In genomic region chr1:245389878-245390277, GRCh38 we compare ENCODE assay signal across 26 cellular contexts.
"Had no signal": no experiment of that assay in that cellular context is flagged by ENCODE, and none has a peak within 500 bp of the region (broad histone marks: within the 10 kb centered on the region; RNA-seq: fewer than 3 reads in every experiment).

No MANE protein-coding gene starts in this region.

- H3K9me3 ChIP-seq: esophagus muscularis mucosa had no signal

- H3K4me3 ChIP-seq: coronary artery, dorsolateral prefrontal cortex, esophagus muscularis mucosa, gastroesophageal sphincter had no signal

- H3K27me3 ChIP-seq: brain microvascular endothelial cell, esophagus muscularis mucosa, gastroesophageal sphincter had no signal

- DNase-seq: activated B cell treated with CpG ODN at 0.5 μM for 24 hours; activated CD4-positive, alpha-beta T cell treated with anti-CD3 and anti-CD28 coated beads for 48 hours; activated CD4-positive, alpha-beta T cell treated with anti-CD3 and anti-CD28 coated beads, Interleukin-2, amount 50 U/mL, for 1 hour; activated CD4-positive, alpha-beta T cell treated with anti-CD3 and anti-CD28 coated beads, Interleukin-2, amount 50 U/mL, for 48 hours; activated CD8-positive, alpha-beta memory T cell treated with anti-CD3 and anti-CD28 coated beads for 24 hours; activated CD8-positive, alpha-beta T cell treated with anti-CD3 and anti-CD28 coated beads for 36 hours; activated effector memory CD4-positive, alpha-beta T cell treated with Interleukin-2 at 50 U/mL for 16 hours; activated gamma-delta T cell treated with Interleukin-2 at 50 U/mL for 16 hours; activated naive CD4-positive, alpha-beta T cell treated with anti-CD3 and anti-CD28 coated beads, Interleukin-2, amount 50 U/mL, for 16 hours; activated naive CD4-positive, alpha-beta T cell treated with Interleukin-2 at 50 U/mL for 16 hours; activated T-cell treated with anti-CD3 and anti-CD28 coated beads, Interleukin-2, amount 50 U/mL, for 4 hours; amniotic stem cell; anterior cingulate cortex; brain microvascular endothelial cell; dorsolateral prefrontal cortex; effector memory CD4-positive, alpha-beta T cell; erythroblast; foreskin melanocyte; head of caudate nucleus; T1000; WERI-Rb-1 had no signal

- ATAC-seq: activated CD4-positive, CD25-positive, alpha-beta regulatory T cell treated with anti-CD3 and anti-CD28 coated beads, Interleukin-2, amount 50 U/mL, for 24 hours; activated CD8-positive, alpha-beta T cell treated with anti-CD3 and anti-CD28 coated beads for 36 hours; activated T-cell treated with anti-CD3 and anti-CD28 coated beads, Interleukin-2, amount 50 U/mL, for 4 hours; activated T-helper 17 cell treated with anti-CD3 and anti-CD28 coated beads, Interleukin-2, amount 50 U/mL, for 72 hours; gastroesophageal sphincter had no signal

- H3K27ac ChIP-seq: brain microvascular endothelial cell, coronary artery, dorsolateral prefrontal cortex, esophagus muscularis mucosa, gastroesophageal sphincter, WERI-Rb-1 had no signal

- H3K4me1 ChIP-seq: esophagus muscularis mucosa, gastroesophageal sphincter had no signal

- H3K36me3 ChIP-seq: brain microvascular endothelial cell, esophagus muscularis mucosa, gastroesophageal sphincter, WERI-Rb-1 had no signal
